In the genomic region with DNA sequence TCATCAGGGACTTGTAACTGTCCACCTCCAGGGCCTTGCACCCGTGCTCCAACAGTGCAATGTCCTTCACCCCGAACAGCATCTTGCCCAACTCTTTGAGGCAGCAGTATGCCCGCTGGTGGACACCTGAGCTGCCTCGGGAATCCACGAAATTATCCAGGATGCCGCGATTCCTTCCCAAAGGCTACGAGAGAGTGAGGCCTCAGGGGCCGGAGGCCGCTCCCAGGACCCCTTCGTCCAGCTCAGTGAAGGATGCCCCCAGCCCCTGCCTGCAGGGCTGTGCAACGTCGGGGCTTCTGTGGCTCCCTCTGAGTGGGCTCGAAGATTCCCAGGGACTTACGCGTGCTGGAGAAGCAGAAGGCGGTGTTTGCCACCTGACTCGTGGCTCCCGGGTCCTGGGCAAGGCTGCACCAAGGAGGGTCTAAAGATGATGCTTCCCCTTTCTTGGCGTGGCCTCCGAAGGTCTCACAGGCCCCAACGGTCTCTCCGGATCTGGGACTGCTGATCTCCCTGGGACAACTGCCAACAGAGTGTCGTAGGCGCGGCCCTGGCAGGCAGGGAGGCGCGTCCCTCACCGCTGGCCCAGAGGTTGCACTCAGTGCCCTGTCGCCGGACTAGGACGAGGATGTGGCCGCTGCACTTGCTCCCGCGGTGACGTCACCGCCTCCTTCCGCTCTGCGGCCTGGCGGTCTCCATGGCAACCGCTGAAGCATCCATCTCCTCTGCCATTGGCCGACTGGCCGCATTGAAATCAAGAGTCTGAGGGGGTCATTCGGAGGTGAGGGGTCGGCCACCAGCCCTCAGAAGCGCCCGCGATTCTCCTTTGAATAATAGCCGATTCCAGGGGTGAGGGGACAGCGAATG, we compare ENCODE assay signal across 8 cellular contexts. TPM values are rescaled to one million over a fixed set of nuclear protein-coding genes. Genes with fewer than 3 reads are reported as not detected.
DNase-seq lines count a peak whose midpoint lies in the region; ATAC-seq, FAIRE-seq and TF ChIP-seq lines count a peak whose summit lies in the region.

TSS of gene PNMA8C (minus strand) at position 659 of the 864 bp plus-strand sequence. CDS start at position 82, 577 bp downstream.

- H3K4me3 Mint-ChIP-seq in activated naive CD4-positive, alpha-beta T cell treated with anti-CD3 and anti-CD28 coated beads, Interleukin-2, amount 10 ng/mL, durations not matched to agents 7 days and 5 days, result peak within 1 kb of the TSS; percentile 52

- no peaks in the 10 kb centered on the region for H4K20me1 ChIP-seq in OCI-LY7 (ENCODE audit: insufficient read depth, low read length)
- no peaks in the 10 kb centered on the region for H4K20me1 ChIP-seq in osteoblast (ENCODE audit: insufficient read depth, low read length)

- intact Hi-C loops in OCI-LY7 (cut with micrococcal nuclease; ENCODE audit: unreplicated experiment) (no loop called here), Right ventricle myocardium inferior (cut with DNase I) (no loop called here), aorta (cut with DNase I) (no loop called here)

- H3K9me3 Mint-ChIP-seq in activated naive CD4-positive, alpha-beta T cell treated with anti-CD3 and anti-CD28 coated beads, Interleukin-2, amount 10 ng/mL, durations not matched to agents 7 days and 5 days, result no peaks in the 10 kb centered on the region

- WGBS in aorta, 2 donors, result 9 to 13% methylated on average over 42 to 50 of the region's 50 CpGs

- TF ChIP-seq POLR2A in GM12892 (IDR thresholded peaks at IDR 0.05; ENCODE audit: low read depth, low read length), result no peak

- no peaks in the 10 kb centered on the region for H3K9me2 ChIP-seq in OCI-LY7 (ENCODE audit: insufficient read depth, low read length)

- H3K27me3 ChIP-seq in osteoblast (ENCODE audit: insufficient read depth, low read length) (peaks cover 21% of the 10 kb centered on the region), aorta (ENCODE audit: control insufficient read depth in 1 of 2, insufficient read depth in 2 of 2, low read length in 1 of 2) (no peaks in the 10 kb centered on the region)

- BruUV-seq in OCI-LY7 (replicated peaks; lab: Mats Ljungman, UMichigan), result no TSS peak

- CTCF ChIA-PET in OCI-LY7 (lab: Charles Lee; ENCODE audit: unreplicated experiment) (no interaction called here), HEK293T (lab: Yijun Ruan, JAX) (no interaction called here)
- CTCF ChIA-PET in activated naive CD4-positive, alpha-beta T cell treated with anti-CD3 and anti-CD28 coated beads, Interleukin-2, amount 10 ng/mL, durations not matched to agents 7 days and 5 days (lab: Charles Lee), result no interaction called here

- H3K4me3 ChIP-seq in OCI-LY7 (ENCODE audit: low read depth, low read length, poor library complexity, severe bottlenecking) (peak within 1 kb of the TSS; percentile 64), osteoblast (ENCODE audit: insufficient read depth, low read length) (peak within 1 kb of the TSS; percentile 61), aorta (ENCODE audit: low read length in 2 of 2) (peak within 1 kb of the TSS; percentile 14 to 30)

- ATAC-seq in Right ventricle myocardium inferior (peak; percentile 71), aorta (ENCODE audit: low FRiP score) (peak; percentile 77), GM21528 (IDR thresholded peaks at IDR 0.05; ENCODE audit: low FRiP score, unreplicated experiment) (no peak)

- no peaks in the 10 kb centered on the region for H3K36me3 Mint-ChIP-seq in activated naive CD4-positive, alpha-beta T cell treated with anti-CD3 and anti-CD28 coated beads, Interleukin-2, amount 10 ng/mL, durations not matched to agents 7 days and 5 days

- no peak for TF ChIP-seq CTCF in OCI-LY7 (conservative IDR thresholded peaks at IDR 0.05; ENCODE audit: low read length)
- TF ChIP-seq CTCF in osteoblast (IDR thresholded peaks at IDR 0.05; ENCODE audit: extremely low read depth, low read depth, low read length), result no peak

- no peaks in the 10 kb centered on the region for H3K79me2 ChIP-seq in OCI-LY7 (ENCODE audit: insufficient read depth, low read depth, low read length)
- H3K79me2 ChIP-seq in osteoblast (ENCODE audit: insufficient read depth, low read length), result no peaks in the 10 kb centered on the region

- H3K4me1 Mint-ChIP-seq in activated naive CD4-positive, alpha-beta T cell treated with anti-CD3 and anti-CD28 coated beads, Interleukin-2, amount 10 ng/mL, durations not matched to agents 7 days and 5 days, result peaks cover 35% of the 10 kb centered on the region

- H3K4me1 ChIP-seq in OCI-LY7 (ENCODE audit: insufficient read depth, low read length, poor library complexity, severe bottlenecking) (peaks cover 67% of the 10 kb centered on the region), osteoblast (ENCODE audit: insufficient read depth, low read length) (peaks cover 6% of the 10 kb centered on the region), aorta (ENCODE audit: control insufficient read depth in 1 of 2, insufficient read depth in 2 of 2, low read length in 2 of 2) (no peaks in the 10 kb centered on the region)

- H3K4me2 ChIP-seq in OCI-LY7 (ENCODE audit: low read length) (peak within 1 kb of the TSS; percentile 70), osteoblast (ENCODE audit: insufficient read depth, low read length) (peak within 1 kb of the TSS; percentile 72)

- no peak for FAIRE-seq in GM12892 (lab: Jason Lieb, UNC)

- peak; percentile 41 for DNase-seq in GM12892 (ENCODE audit: insufficient read length)
- peak; percentile 87 for DNase-seq in OCI-LY7 (ENCODE audit: low spot score)
- peak; percentile 73 for DNase-seq in activated naive CD4-positive, alpha-beta T cell treated with anti-CD3 and anti-CD28 coated beads, Interleukin-2, amount 10 ng/mL, durations not matched to agents 7 days and 5 days
- DNase-seq in Right ventricle myocardium inferior (ENCODE audit: missing footprints), result peak; percentile 84
- DNase-seq in osteoblast (ENCODE audit: insufficient read length, low spot score, missing footprints), result peak; percentile 90
- peak; percentile 90 to 95 for DNase-seq in aorta
- DNase-seq in HEK293T (ENCODE audit: extremely low spot score), result no peak

- peak within 1 kb of the TSS; percentile 83 for H3K27ac ChIP-seq in OCI-LY7 (ENCODE audit: low read depth, low read length, poor library complexity, severe bottlenecking)
- no peak within 1 kb of the TSS for H3K27ac ChIP-seq in osteoblast (ENCODE audit: low read depth, low read length)
- peak within 1 kb of the TSS in 1 of 2 donors; percentile 43 for H3K27ac ChIP-seq in aorta (ENCODE audit: low read depth in 1 of 2, low read length in 2 of 2)

- no peaks in the 10 kb centered on the region for H3K36me3 ChIP-seq in OCI-LY7 (ENCODE audit: insufficient read depth, low read length)
- H3K36me3 ChIP-seq in osteoblast (ENCODE audit: insufficient read depth, low read length), result no peaks in the 10 kb centered on the region
- no peaks in the 10 kb centered on the region for H3K36me3 ChIP-seq in aorta (ENCODE audit: control insufficient read depth in 1 of 2, insufficient read depth in 2 of 2, low read length in 1 of 2)

- no peaks in the 10 kb centered on the region for H3K9me3 ChIP-seq in OCI-LY7 (ENCODE audit: low read length)
- H3K9me3 ChIP-seq in osteoblast (ENCODE audit: low read depth, low read length), result no peaks in the 10 kb centered on the region
- H3K9me3 ChIP-seq in aorta (ENCODE audit: control insufficient read depth, low read length), result no peaks in the 10 kb centered on the region

- H3K27ac Mint-ChIP-seq in activated naive CD4-positive, alpha-beta T cell treated with anti-CD3 and anti-CD28 coated beads, Interleukin-2, amount 10 ng/mL, durations not matched to agents 7 days and 5 days, result no peak within 1 kb of the TSS

- POLR2A ChIA-PET in OCI-LY7 (lab: Charles Lee) (interaction anchor here (1.0 kb wide), 1 partner anchor 48 kb away, joined by 3 read pairs; no protein-coding TSS in a partner anchor), HEK293T (lab: Yijun Ruan, JAX) (interaction anchor here (2.9 kb wide), 1 partner anchor 15 kb away, joined by 15 read pairs; the partner anchor contains the start of gene CCDC8)

- peaks cover 79% of the 10 kb centered on the region for H3K27me3 Mint-ChIP-seq in activated naive CD4-positive, alpha-beta T cell treated with anti-CD3 and anti-CD28 coated beads, Interleukin-2, amount 10 ng/mL, durations not matched to agents 7 days and 5 days

- H2AFZ ChIP-seq in OCI-LY7 (ENCODE audit: low read length) (peak within 1 kb of the TSS; percentile 63), osteoblast (ENCODE audit: low read length) (peak within 1 kb of the TSS; percentile 65)

TF ChIP-seq in HEK293T, 16 proteins besides CTCF, POLR2A, EP300 and RAD21:
- TF ChIP-seq LEF1 (IDR thresholded peaks at IDR 0.05; ENCODE audit: borderline replicate concordance) (no peak), ARNT (IDR thresholded peaks at IDR 0.05) (no peak)

RNA-seq across cellular contexts. Expression of gene PNMA8C, which starts in this region (rescaled TPM):
- not detected for polyA plus RNA-seq in GM12892 (2012; ENCODE audit: missing spikeins)
- 1.0 and 1.5 TPM in 2 replicates for total RNA-seq in OCI-LY7 (2014; rRNA removed; shearing (Covaris generic))
- 4.3 and 4.9 TPM in 2 replicates for total RNA-seq in OCI-LY7 (2022)
- not detected for total RNA-seq in Right ventricle myocardium inferior
- total RNA-seq in osteoblast, result under 0.01 and 0.36 TPM in 2 replicates
- total RNA-seq in aorta, result 1 to 10 TPM; 3.1 to 4.3 TPM
- 1 to 10 TPM; 1.2 to 1.6 TPM for polyA plus RNA-seq in aorta

Comparison
In these comparisons a context has a peak if more than half of its experiments do, and no peak if none do; other contexts are left out.
1. Peak in DNase-seq and ATAC-seq in Right ventricle myocardium inferior; RNA of the gene not detected or under 1 TPM.
2. Peak in DNase-seq, H3K4me3 ChIP-seq and H3K4me2 ChIP-seq in osteoblast; RNA of the gene not detected or under 1 TPM.